24 cellular contexts compared by ENCODE assay signal in the genomic region with DNA sequence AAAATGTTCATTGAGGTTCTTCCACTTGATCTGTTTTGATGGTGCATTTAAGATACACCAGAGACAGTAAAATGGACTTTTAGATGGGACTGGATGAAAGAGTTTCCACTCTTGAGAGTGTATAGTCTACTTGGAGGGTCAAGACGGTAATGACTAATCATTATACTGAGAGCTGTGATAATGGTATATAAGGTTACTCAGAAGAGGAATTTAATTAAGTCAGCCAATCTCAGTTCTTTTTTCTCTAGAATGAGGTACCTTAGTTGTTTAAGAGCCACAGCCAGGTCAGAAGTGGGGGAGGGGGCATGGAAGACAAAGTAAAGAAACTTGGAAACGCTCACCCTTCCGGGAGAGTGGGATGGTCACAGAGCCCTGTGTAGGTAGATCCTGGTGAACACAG.
A peak's percentile ranks its signal among the peaks of the same experiment; 100 is the strongest.
DNase-seq lines count a peak whose midpoint lies in the region; ATAC-seq and TF ChIP-seq lines count a peak whose summit lies in the region.
"Had no signal": no experiment of that assay in that cellular context is flagged by ENCODE, and none has a peak within 500 bp of the region (broad histone marks: within the 10 kb centered on the region; RNA-seq: fewer than 3 reads in every experiment).

No MANE protein-coding gene starts in this region.

- H3K9me3 Mint-ChIP-seq in activated naive CD4-positive, alpha-beta T cell treated with anti-CD3 and anti-CD28 coated beads for 36 hours = peaks cover under 1% of the 10 kb centered on the region
- H3K9me3 Mint-ChIP-seq in nephron progenitor cell = peaks cover 27% of the 10 kb centered on the region

- CTCF ChIA-PET in activated naive CD4-positive, alpha-beta T cell treated with anti-CD3 and anti-CD28 coated beads for 36 hours (lab: Charles Lee) = no interaction called here

- no peaks in the 10 kb centered on the region for H3K27me3 Mint-ChIP-seq in activated naive CD4-positive, alpha-beta T cell treated with anti-CD3 and anti-CD28 coated beads for 36 hours (ENCODE audit: low read depth)
- H3K27me3 Mint-ChIP-seq in T-helper 17 cell (no peaks in the 10 kb centered on the region), nephron progenitor cell (ENCODE audit: low read depth, poor library complexity) (no peaks in the 10 kb centered on the region)

- no peak for TF ChIP-seq CTCF in nephron progenitor cell (IDR thresholded peaks at IDR 0.05)

- no peak for DNase-seq in activated naive CD4-positive, alpha-beta T cell treated with anti-CD3 and anti-CD28 coated beads for 36 hours
- DNase-seq in activated naive CD4-positive, alpha-beta T cell treated with Interleukin-2 at 50 U/mL for 16 hours = no peak
- DNase-seq in T-helper 17 cell = no peak
- no peak for DNase-seq in nephron progenitor cell
- DNase-seq in Ammon's horn (ENCODE audit: low spot score) = no peak
- DNase-seq in NCI-H187 treated with DMSO at 0.1 percent for 48 hours (lab: John Stamatoyannopoulos, UW) = no peak
- DNase-seq: activated CD4-positive, alpha-beta T cell treated with anti-CD3 and anti-CD28 coated beads for 1 hour; activated CD8-positive, alpha-beta memory T cell treated with anti-CD3 and anti-CD28 coated beads, Interleukin-2, amount 50 U/mL, for 4 hours; DMS153; effector CD8-positive, alpha-beta T cell; GF-D8; H9; kidney glomerular epithelial cell; NCI-H1105; NCI-H2081 treated with DMSO at 0.1 percent for 48 hours; NCI-H510A treated with DMSO at 0.1 percent for 48 hours; right cardiac atrium; stimulated activated CD8-positive, alpha-beta memory T cell treated with anti-CD3 and anti-CD28 coated beads, Interleukin-4, amount 100 ng/mL, for 48 hours; SW 1271 had no signal

- no peak overlapping the region for H3K4me3 Mint-ChIP-seq in activated naive CD4-positive, alpha-beta T cell treated with anti-CD3 and anti-CD28 coated beads for 36 hours
- H3K4me3 Mint-ChIP-seq in T-helper 17 cell (no peak overlapping the region), nephron progenitor cell (peak overlapping the region; percentile 10)
- H3K4me3 Mint-ChIP-seq: H9 had no signal

- H3K27ac Mint-ChIP-seq in activated naive CD4-positive, alpha-beta T cell treated with anti-CD3 and anti-CD28 coated beads for 36 hours = peak overlapping the region; percentile 28
- peak overlapping the region; percentile 94 for H3K27ac Mint-ChIP-seq in T-helper 17 cell
- peak overlapping the region; percentile 89 for H3K27ac Mint-ChIP-seq in nephron progenitor cell
- H3K27ac Mint-ChIP-seq: H9 had no signal

- intact Hi-C loops in activated naive CD4-positive, alpha-beta T cell treated with anti-CD3 and anti-CD28 coated beads for 36 hours (cut with micrococcal nuclease) = no loop called here

- peaks cover 76% of the 10 kb centered on the region for H3K36me3 Mint-ChIP-seq in activated naive CD4-positive, alpha-beta T cell treated with anti-CD3 and anti-CD28 coated beads for 36 hours (ENCODE audit: low read depth)
- H3K36me3 Mint-ChIP-seq in T-helper 17 cell (ENCODE audit: low read depth) (peaks cover 24% of the 10 kb centered on the region), nephron progenitor cell (ENCODE audit: low read depth) (peaks cover 93% of the 10 kb centered on the region)

- ATAC-seq in GM21390 (IDR thresholded peaks at IDR 0.05; ENCODE audit: unreplicated experiment) (peak; percentile 39), T-helper 17 cell (no peak), HG03442 (IDR thresholded peaks at IDR 0.05; ENCODE audit: unreplicated experiment) (no peak)
- ATAC-seq: A549, right cardiac atrium, Right ventricle myocardium inferior had no signal

- peaks cover 15% of the 10 kb centered on the region for H3K4me1 Mint-ChIP-seq in activated naive CD4-positive, alpha-beta T cell treated with anti-CD3 and anti-CD28 coated beads for 36 hours (ENCODE audit: low read depth)
- H3K4me1 Mint-ChIP-seq in T-helper 17 cell = peaks cover 28% of the 10 kb centered on the region
- H3K4me1 Mint-ChIP-seq in nephron progenitor cell = peaks cover 22% of the 10 kb centered on the region
- H3K4me1 Mint-ChIP-seq: H9 had no signal

- no peaks in the 10 kb centered on the region for H3K9me3 ChIP-seq in T-helper 17 cell (ENCODE audit: control insufficient read depth, low read length, poor library complexity, severe bottlenecking)
- H3K9me3 ChIP-seq: A549, suprapubic skin had no signal

Comparison
In these comparisons a context has a peak if more than half of its experiments do, and no peak if none do; other contexts are left out.
1. H3K27ac Mint-ChIP-seq: peak in every context shown above with its lines; median percentile 94 in T-helper 17 cell; 89 in nephron progenitor cell; 28 in activated naive CD4-positive, alpha-beta T cell treated with anti-CD3 and anti-CD28 coated beads for 36 hours.